ENCODE assay signal across 18 cellular contexts in genomic region chr6:33794910-33795615, GRCh38. TPM values are rescaled to one million over a fixed set of nuclear protein-coding genes. Genes with fewer than 3 reads are reported as not detected.
DNase-seq lines count a peak whose midpoint lies in the region; ATAC-seq, FAIRE-seq and TF ChIP-seq lines count a peak whose summit lies in the region.
"Had no signal": no experiment of that assay in that cellular context is flagged by ENCODE, and none has a peak within 500 bp of the region (broad histone marks: within the 10 kb centered on the region; RNA-seq: fewer than 3 reads in every experiment).

No MANE protein-coding gene starts in this region.

- H3K27ac ChIP-seq in A549 (peak overlapping the region in 1 of 2 experiments; percentile 35; a peak in 1 of 6 replicates), GM23248 (no peak overlapping the region), PC-9 (no peak overlapping the region), thyroid gland (no peak overlapping the region)
- H3K27ac ChIP-seq: gastrocnemius medialis, parathyroid adenoma had no signal

- DNase-seq in A549 (ENCODE audit: low read depth in 1 of 2, low spot score in 1 of 2) (peak in 1 of 2 experiments; percentile 35), GM23248 (peak; percentile 31), PC-9 (peak in 1 of 2 experiments; percentile 57), islet precursor cell (peak; percentile 89), thyroid gland (no peak), NCI-H1694 treated with DMSO at 0.1 percent for 48 hours (lab: John Stamatoyannopoulos, UW) (no peak), NCI-H1436 treated with DMSO at 0.1 percent for 48 hours (lab: John Stamatoyannopoulos, UW) (no peak), NCI-H446 (lab: John Stamatoyannopoulos, UW) (no peak)
- DNase-seq: activated CD4-positive, CD25-positive, alpha-beta regulatory T cell treated with anti-CD3 and anti-CD28 coated beads, Interleukin-2, amount 50 U/mL, for 72 hours; activated naive CD8-positive, alpha-beta T cell treated with anti-CD3 and anti-CD28 coated beads, Interleukin-2, amount 10 ng/mL, durations not matched to agents 7 days and 5 days; DMS53; gastrocnemius medialis; MM.1S; NCI-H2081 had no signal

- intact Hi-C loops in PC-9 (cut with micrococcal nuclease; ENCODE audit: unreplicated experiment) (no loop called here), thyroid gland (cut with DNase I) (no loop called here)

- H3K9ac ChIP-seq in GM23248: no peak overlapping the region
- H3K9ac ChIP-seq: parathyroid adenoma had no signal

- peaks cover 5% of the 10 kb centered on the region; the same call in 1 of the 2 replicates for H3K79me2 ChIP-seq in GM23248 (ENCODE audit: insufficient read depth)
- H3K79me2 ChIP-seq in PC-9 (ENCODE audit: low read depth): no peaks in the 10 kb centered on the region
- H3K79me2 ChIP-seq: parathyroid adenoma had no signal

- POLR2A ChIA-PET in A549 (lab: Yijun Ruan, JAX): no interaction called here
- POLR2A ChIA-PET in PC-9 (lab: Charles Lee; ENCODE audit: unreplicated experiment): no interaction called here

- H3K9me2 ChIP-seq in GM23248 (ENCODE audit: insufficient read depth) (no peaks in the 10 kb centered on the region), PC-9 (ENCODE audit: insufficient read depth) (no peaks in the 10 kb centered on the region)

- BruUV-seq in PC-9 (replicated peaks; lab: Mats Ljungman, UMichigan): no TSS peak

- CTCF ChIA-PET in A549 (lab: Yijun Ruan, JAX): interaction anchor here (0.9 to 3.5 kb wide), 3 partner anchors 23 to 360 kb away, joined by 3 to 9 read pairs (median 4); no protein-coding TSS in a partner anchor
- CTCF ChIA-PET in PC-9 (lab: Charles Lee): interaction anchor here (0.6 kb wide), 1 partner anchor 1348 kb away, joined by 3 read pairs; no protein-coding TSS in a partner anchor

- peaks cover 7% of the 10 kb centered on the region; the same call in 2 of the 3 replicates for H3K4me1 ChIP-seq in A549
- no peaks in the 10 kb centered on the region; the same call in 1 of the 2 replicates for H3K4me1 ChIP-seq in GM23248 (ENCODE audit: insufficient read depth)
- H3K4me1 ChIP-seq in PC-9 (replicated peaks; ENCODE audit: insufficient read depth): peaks cover 13% of the 10 kb centered on the region
- no peaks in the 10 kb centered on the region for H3K4me1 ChIP-seq in thyroid gland
- H3K4me1 ChIP-seq: gastrocnemius medialis, parathyroid adenoma had no signal

- TF ChIP-seq RAD21 in A549 (conservative IDR thresholded peaks at IDR 0.05 in 1 of 2, IDR thresholded peaks at IDR 0.05 in 1 of 2): no peak

- H3F3A ChIP-seq in GM23248 (ENCODE audit: insufficient read depth): no peaks in the 10 kb centered on the region; the same call in 1 of the 2 replicates
- H3F3A ChIP-seq in PC-9 (ENCODE audit: insufficient read depth, low read depth): peaks cover 7% of the 10 kb centered on the region; the same call in 1 of the 2 replicates

- 63% methylated on average over 13 of the region's 13 CpGs for WGBS in A549 (ENCODE audit: missing lambda C conversion rate)
- WGBS in GM23248 (ENCODE audit: low coverage in 1 of 2, low lambda C conversion rate in 2 of 2, missing lambda C conversion rate in 2 of 2), 2 experiments: 13 to 15% methylated on average over 12 to 13 of the region's 13 CpGs
- 37 to 38% methylated on average over 13 of the region's 13 CpGs for WGBS in thyroid gland, 2 donors

- in situ Hi-C loops in GM23248 (cut with MboI): no loop called here

- 0 out of 3 replicates have a peak overlapping the region, but pooled peaks have one; percentile 12 for H3K4me2 ChIP-seq in A549
- no peak overlapping the region for H3K4me2 ChIP-seq in GM23248 (ENCODE audit: unreplicated experiment)
- peak overlapping the region; percentile 43 for H3K4me2 ChIP-seq in PC-9

- peak; percentile 35 to 80; a peak in 4 of 6 replicates for ATAC-seq in A549
- ATAC-seq: gastrocnemius medialis had no signal

- H3K27me3 ChIP-seq in GM23248 (replicated peaks; ENCODE audit: insufficient read depth) (no peaks in the 10 kb centered on the region), PC-9 (ENCODE audit: insufficient read depth, low read depth) (peaks cover 21% of the 10 kb centered on the region), thyroid gland (no peaks in the 10 kb centered on the region)

- H4K20me1 ChIP-seq in GM23248 (ENCODE audit: insufficient read depth): no peaks in the 10 kb centered on the region
- H4K20me1 ChIP-seq in PC-9 (ENCODE audit: insufficient read depth): 0 out of 2 replicates have a peak, but pooled peaks cover 4% of the 10 kb centered on the region

- no peak for FAIRE-seq in A549 (lab: Jason Lieb, UNC)
- FAIRE-seq: H54, keratinocyte had no signal

- H2AFZ ChIP-seq in GM23248: no peak overlapping the region
- no peak overlapping the region for H2AFZ ChIP-seq in PC-9
- H2AFZ ChIP-seq: parathyroid adenoma had no signal

- TF ChIP-seq EP300 in A549 (IDR thresholded peaks at IDR 0.05): no peak

- H3K9me3 ChIP-seq in A549 (no peaks in the 10 kb centered on the region), GM23248 (ENCODE audit: low read depth) (no peaks in the 10 kb centered on the region), PC-9 (ENCODE audit: insufficient read depth, low read depth) (no peaks in the 10 kb centered on the region), thyroid gland (no peaks in the 10 kb centered on the region)
- H3K9me3 ChIP-seq: gastrocnemius medialis had no signal

- no peak overlapping the region for H3K4me3 ChIP-seq in A549
- no peak overlapping the region for H3K4me3 ChIP-seq in GM23248
- no peak overlapping the region for H3K4me3 ChIP-seq in PC-9
- H3K4me3 ChIP-seq in thyroid gland (replicated peaks in 1 of 3): no peak overlapping the region
- H3K4me3 ChIP-seq: gastrocnemius medialis had no signal

- TF ChIP-seq POLR2A in A549 (IDR thresholded peaks at IDR 0.05; ENCODE audit: low read length) (no peak), thyroid gland (IDR thresholded peaks at IDR 0.05) (no peak)

- TF ChIP-seq CTCF in A549 (IDR thresholded peaks at IDR 0.05): no peak
- no peak for TF ChIP-seq CTCF in PC-9 (conservative IDR thresholded peaks at IDR 0.05)
- TF ChIP-seq CTCF in thyroid gland (IDR thresholded peaks at IDR 0.05): no peak

- H3K36me3 ChIP-seq in GM23248 (ENCODE audit: low read depth) (no peaks in the 10 kb centered on the region), PC-9 (ENCODE audit: low read depth) (no peaks in the 10 kb centered on the region), thyroid gland (no peaks in the 10 kb centered on the region)
- H3K36me3 ChIP-seq: gastrocnemius medialis had no signal

TF ChIP-seq in A549, 52 proteins besides CTCF, POLR2A, EP300 and RAD21 (continues in another document):
- no peak for TF ChIP-seq ESRRA (IDR thresholded peaks at IDR 0.05; ENCODE audit: borderline replicate concordance, low read length)
- no peak for TF ChIP-seq POLR2AphosphoS2 (conservative IDR thresholded peaks at IDR 0.05; ENCODE audit: low read length)
- no peak for TF ChIP-seq GATA3 (IDR thresholded peaks at IDR 0.05; ENCODE audit: borderline replicate concordance)
- TF ChIP-seq ZSCAN20 (CRISPR knock-in tag; IDR thresholded peaks at IDR 0.05): no peak
- no peak for TF ChIP-seq KDM5A (IDR thresholded peaks at IDR 0.05)
- TF ChIP-seq PBX3 (IDR thresholded peaks at IDR 0.05): no peak
- TF ChIP-seq RCOR1 (IDR thresholded peaks at IDR 0.05; ENCODE audit: low read depth, low read length): no peak
- no peak for TF ChIP-seq SMC3 (IDR thresholded peaks at IDR 0.05)
- no peak for TF ChIP-seq SREBF2 (IDR thresholded peaks at IDR 0.05)
- no peak for TF ChIP-seq JUNB (IDR thresholded peaks at IDR 0.05)
- no peak for TF ChIP-seq NPAS2 (CRISPR knock-in tag; IDR thresholded peaks at IDR 0.05; ENCODE audit: borderline replicate concordance)

RNA-seq across cellular contexts. Expression of gene LEMD2, which starts 6.1 kb away (rescaled TPM):
- polyA plus RNA-seq in A549 (2011; rRNA removed) (43.2 and 53.0 TPM in 2 replicates), A549 (2017; fragmentation: RNase III; extraction: RNeasy Plus Mini Kit Qiagen cat#74134 plus additional on column Dnase treatment) (44.1 to 48.8 TPM (median 48.3 TPM) in 3 replicates), GM23248 (2016; fragmentation: Nextera tagmentation; extraction: Ambion mirVana) (20.1 and 21.5 TPM in 2 replicates)
- 32.8 and 35.7 TPM in 2 replicates for polyA plus RNA-seq in A549 (2012; cell fraction: cytosol; rRNA removed)
- 64.8 and 72.6 TPM in 2 replicates for polyA plus RNA-seq in A549 (2012; cell fraction: nucleus; rRNA removed)
- 40.6 and 49.4 TPM in 2 replicates for polyA minus RNA-seq in A549 (2011; rRNA and poly(A)+ RNA removed)
- 67.5 and 79.0 TPM in 2 replicates for total RNA-seq in GM23248 (2014; rRNA removed; shearing (Covaris generic))
- total RNA-seq in PC-9 (2021) (65.9 and 66.5 TPM in 2 replicates), thyroid gland (10 to 100 TPM; 50.0 to 76.6 (median 64.6) TPM)

RNA-seq across cellular contexts. Expression of gene MLN, which starts 8.7 kb away (rescaled TPM):
- polyA plus RNA-seq in A549 (2011; rRNA removed) (not detected in 2 replicates), A549 (2017; fragmentation: RNase III; extraction: RNeasy Plus Mini Kit Qiagen cat#74134 plus additional on column Dnase treatment) (not detected in 3 replicates), GM23248 (2016; fragmentation: Nextera tagmentation; extraction: Ambion mirVana) (not detected in 2 replicates)
- not detected in 2 replicates for polyA plus RNA-seq in A549 (2012; cell fraction: cytosol; rRNA removed)
- polyA plus RNA-seq in A549 (2012; cell fraction: nucleus; rRNA removed): not detected in 2 replicates
- not detected in 2 replicates for polyA minus RNA-seq in A549 (2011; rRNA and poly(A)+ RNA removed)
- total RNA-seq in GM23248 (2014; rRNA removed; shearing (Covaris generic)): not detected in 2 replicates
- total RNA-seq in PC-9 (2021) (not detected in 2 replicates), thyroid gland (not detected)
- total RNA-seq: activated naive CD8-positive, alpha-beta T cell treated with anti-CD3 and anti-CD28 coated beads, Interleukin-2, amount 10 ng/mL, durations not matched to agents 7 days and 5 days; gastrocnemius medialis; mucosa of gallbladder had no signal
- polyA plus RNA-seq: keratinocyte had no signal

RNA-seq across cellular contexts. Expression of gene IP6K3, which starts 48.4 kb away (rescaled TPM):
- 0.11 and 0.12 TPM in 2 replicates for polyA plus RNA-seq in A549 (2011; rRNA removed)
- polyA plus RNA-seq in A549 (2012; cell fraction: cytosol; rRNA removed): 0.04 and 0.05 TPM in 2 replicates
- 0.08 and 0.12 TPM in 2 replicates for polyA plus RNA-seq in A549 (2012; cell fraction: nucleus; rRNA removed)
- polyA plus RNA-seq in A549 (2017; fragmentation: RNase III; extraction: RNeasy Plus Mini Kit Qiagen cat#74134 plus additional on column Dnase treatment): 0.03 to 0.20 TPM (median 0.07 TPM) in 3 replicates
- not detected in 2 replicates for polyA minus RNA-seq in A549 (2011; rRNA and poly(A)+ RNA removed)
- total RNA-seq in GM23248 (2014; rRNA removed; shearing (Covaris generic)): not detected in 2 replicates
- 0.08 TPM in 1 of 2 replicates, not detected in the other for polyA plus RNA-seq in GM23248 (2016; fragmentation: Nextera tagmentation; extraction: Ambion mirVana)
- not detected in 2 replicates for total RNA-seq in PC-9 (2021)
- 10 to 100 TPM in 3 of 4 donors, 1 to 10 TPM in 1; 7.9 to 20.5 (median 17.1) TPM for total RNA-seq in thyroid gland
- total RNA-seq: activated naive CD8-positive, alpha-beta T cell treated with anti-CD3 and anti-CD28 coated beads, Interleukin-2, amount 10 ng/mL, durations not matched to agents 7 days and 5 days had no signal
- polyA plus RNA-seq: keratinocyte had no signal

Comparison
In these comparisons a context has a peak if more than half of its experiments do, and no peak if none do; other contexts are left out.
1. DNase-seq: peak in GM23248 (single experiment) and islet precursor cell (single experiment); none in thyroid gland (0 of 2), NCI-H1694 treated with DMSO at 0.1 percent for 48 hours (single experiment), NCI-H1436 treated with DMSO at 0.1 percent for 48 hours (single experiment) and NCI-H446 (0 of 2).